ENCODE assay signal across 8 cellular contexts in genomic region chr10:131900350-131901152, GRCh38.
A peak's percentile ranks its signal among the peaks of the same experiment; 100 is the strongest.
DNase-seq lines count a peak whose midpoint lies in the region; ATAC-seq lines count a peak whose summit lies in the region.

Gene PPP2R2D, plus strand, starts transcription at chr10:131901008. Its CDS starts 141 bp downstream, at chr10:131901149.

- peaks cover 34% of the 10 kb centered on the region for H3K36me3 Mint-ChIP-seq in central memory CD8-positive, alpha-beta T cell (ENCODE audit: insufficient read depth)

- DNase-seq in AG08395 (ENCODE audit: low spot score) = peak; percentile 100
- DNase-seq in NCI-H226 = peak; percentile 66
- peak; percentile 93 to 95 for DNase-seq in central memory CD8-positive, alpha-beta T cell (ENCODE audit: low spot score in 2 of 2)
- DNase-seq in islet precursor cell = peak; percentile 97
- DNase-seq in stimulated activated CD4-positive, alpha-beta T cell treated with anti-CD3 and anti-CD28 coated beads, Interleukin-12 subunit alpha, Interleukin-12 subunit beta, amount 100 ng/mL, for 48 hours (ENCODE audit: low read depth in 2 of 3, low spot score in 1 of 3) = peak; percentile 86 to 92 (median 89)

- H3K27ac Mint-ChIP-seq in central memory CD8-positive, alpha-beta T cell (ENCODE audit: low read depth) = peak within 1 kb of the TSS; percentile 90

- H3K27me3 Mint-ChIP-seq in central memory CD8-positive, alpha-beta T cell = peaks cover 10% of the 10 kb centered on the region

- H3K4me3 Mint-ChIP-seq in central memory CD8-positive, alpha-beta T cell = peak within 1 kb of the TSS; percentile 81

- H3K4me1 Mint-ChIP-seq in central memory CD8-positive, alpha-beta T cell = peaks cover 71% of the 10 kb centered on the region

- no peaks in the 10 kb centered on the region for H3K9me3 Mint-ChIP-seq in central memory CD8-positive, alpha-beta T cell

- peak; percentile 90 for ATAC-seq in GM18909 (IDR thresholded peaks at IDR 0.05; ENCODE audit: poor library complexity, unreplicated experiment)
- peak; percentile 87 for ATAC-seq in HG03159 (IDR thresholded peaks at IDR 0.05; ENCODE audit: unreplicated experiment)
- peak; percentile 85 to 89 for ATAC-seq in activated CD4-positive, CD25-positive, alpha-beta regulatory T cell treated with anti-CD3 and anti-CD28 coated beads, Interleukin-2, amount 50 U/mL, for 24 hours
- peak; percentile 76 for ATAC-seq in central memory CD8-positive, alpha-beta T cell (replicated peaks; ENCODE audit: extremely low read depth, poor library complexity, severe bottlenecking)

Comparison
In these comparisons a context has a peak if more than half of its experiments do, and no peak if none do; other contexts are left out.
1. Peak in every context shown above with its lines: DNase-seq and ATAC-seq.